18 cellular contexts compared by ENCODE assay signal in genomic region chr5:139789116-139789844, GRCh38. TPM values are rescaled to one million over a fixed set of nuclear protein-coding genes. Genes with fewer than 3 reads are reported as not detected.
A peak's percentile ranks its signal among the peaks of the same experiment; 100 is the strongest.
DNase-seq lines count a peak whose midpoint lies in the region; ATAC-seq, FAIRE-seq and TF ChIP-seq lines count a peak whose summit lies in the region.
"Had no signal": no experiment of that assay in that cellular context is flagged by ENCODE, and none has a peak within 500 bp of the region (broad histone marks: within the 10 kb centered on the region; RNA-seq: fewer than 3 reads in every experiment).

No MANE protein-coding gene starts in this region.

- H3K27ac Mint-ChIP-seq in activated CD8-positive, alpha-beta T cell treated with anti-CD3 and anti-CD28 coated beads, Interleukin-2, amount 10 ng/mL, durations not matched to agents 7 days and 5 days = no peak overlapping the region
- no peak overlapping the region for H3K27ac Mint-ChIP-seq in activated CD8-positive, alpha-beta T cell treated with anti-CD3 and anti-CD28 coated beads for 36 hours
- no peak overlapping the region for H3K27ac Mint-ChIP-seq in astrocyte (ENCODE audit: unreplicated experiment)
- H3K27ac Mint-ChIP-seq in naive thymus-derived CD8-positive, alpha-beta T cell = peak overlapping the region in 2 of 10 donors; percentile 31 to 73
- H3K27ac Mint-ChIP-seq: activated CD8-positive, alpha-beta memory T cell treated with anti-CD3 and anti-CD28 coated beads, Interleukin-2, amount 10 ng/mL, durations not matched to agents 7 days and 5 days had no signal

- H3K4me3 ChIP-seq in astrocyte (ENCODE audit: insufficient read depth, low read depth, low read length) = no peak overlapping the region
- H3K4me3 ChIP-seq: A549, SJSA1 had no signal

- peaks cover 4% of the 10 kb centered on the region for H3K4me1 Mint-ChIP-seq in activated CD8-positive, alpha-beta T cell treated with anti-CD3 and anti-CD28 coated beads, Interleukin-2, amount 10 ng/mL, durations not matched to agents 7 days and 5 days (ENCODE audit: low read depth)
- H3K4me1 Mint-ChIP-seq in activated CD8-positive, alpha-beta T cell treated with anti-CD3 and anti-CD28 coated beads for 36 hours (ENCODE audit: low read depth) = no peaks in the 10 kb centered on the region
- peaks cover 3% of the 10 kb centered on the region for H3K4me1 Mint-ChIP-seq in astrocyte (ENCODE audit: low read depth, unreplicated experiment)
- peaks cover 0 to 9% (median 7%) of the 10 kb centered on the region in 4 donors for H3K4me1 Mint-ChIP-seq in naive thymus-derived CD8-positive, alpha-beta T cell

- H3K9ac ChIP-seq in astrocyte (ENCODE audit: low read length) = no peak overlapping the region

- no peak for TF ChIP-seq CTCF in activated CD8-positive, alpha-beta T cell treated with anti-CD3 and anti-CD28 coated beads for 36 hours (IDR thresholded peaks at IDR 0.05)
- no peak for TF ChIP-seq CTCF in astrocyte (IDR thresholded peaks at IDR 0.05; ENCODE audit: insufficient read depth, low read depth, low read length)

- no peak overlapping the region for H2AFZ ChIP-seq in astrocyte (ENCODE audit: low read depth, low read length)

- H3K4me3 Mint-ChIP-seq in activated CD8-positive, alpha-beta T cell treated with anti-CD3 and anti-CD28 coated beads, Interleukin-2, amount 10 ng/mL, durations not matched to agents 7 days and 5 days = peak overlapping the region; percentile 13
- H3K4me3 Mint-ChIP-seq in activated CD8-positive, alpha-beta T cell treated with anti-CD3 and anti-CD28 coated beads for 36 hours = no peak overlapping the region
- peak overlapping the region; percentile 46 for H3K4me3 Mint-ChIP-seq in astrocyte (ENCODE audit: unreplicated experiment)
- H3K4me3 Mint-ChIP-seq in naive thymus-derived CD8-positive, alpha-beta T cell = peak overlapping the region in 8 of 10 donors; percentile 22 to 76 (median 58)
- H3K4me3 Mint-ChIP-seq: activated CD8-positive, alpha-beta memory T cell treated with anti-CD3 and anti-CD28 coated beads, Interleukin-2, amount 10 ng/mL, durations not matched to agents 7 days and 5 days had no signal

- no peaks in the 10 kb centered on the region for H3K9me3 Mint-ChIP-seq in activated CD8-positive, alpha-beta T cell treated with anti-CD3 and anti-CD28 coated beads, Interleukin-2, amount 10 ng/mL, durations not matched to agents 7 days and 5 days (ENCODE audit: insufficient read depth)
- no peaks in the 10 kb centered on the region for H3K9me3 Mint-ChIP-seq in activated CD8-positive, alpha-beta T cell treated with anti-CD3 and anti-CD28 coated beads for 36 hours
- no peaks in the 10 kb centered on the region for H3K9me3 Mint-ChIP-seq in astrocyte (ENCODE audit: unreplicated experiment)
- no peaks in the 10 kb centered on the region for H3K9me3 Mint-ChIP-seq in naive thymus-derived CD8-positive, alpha-beta T cell

- intact Hi-C loops in activated CD8-positive, alpha-beta T cell treated with anti-CD3 and anti-CD28 coated beads for 36 hours (cut with micrococcal nuclease) = no loop called here

- CTCF ChIA-PET in activated CD8-positive, alpha-beta T cell treated with anti-CD3 and anti-CD28 coated beads, Interleukin-2, amount 10 ng/mL, durations not matched to agents 7 days and 5 days (lab: Charles Lee) = interaction anchor here (0.7 to 9.4 kb wide), 5 partner anchors 24 to 182 kb away, joined by 3 to 191 read pairs (median 8); no protein-coding TSS in a partner anchor
- CTCF ChIA-PET in activated CD8-positive, alpha-beta T cell treated with anti-CD3 and anti-CD28 coated beads for 36 hours (lab: Charles Lee) = interaction anchor here (0.9 to 6.8 kb wide), 7 partner anchors 9 to 180 kb away, joined by 3 to 186 read pairs (median 29); no protein-coding TSS in a partner anchor

- no peak overlapping the region for H3K4me2 ChIP-seq in astrocyte (ENCODE audit: low read length)

- no peaks in the 10 kb centered on the region for H3K36me3 Mint-ChIP-seq in activated CD8-positive, alpha-beta T cell treated with anti-CD3 and anti-CD28 coated beads, Interleukin-2, amount 10 ng/mL, durations not matched to agents 7 days and 5 days (ENCODE audit: low read depth)
- no peaks in the 10 kb centered on the region for H3K36me3 Mint-ChIP-seq in activated CD8-positive, alpha-beta T cell treated with anti-CD3 and anti-CD28 coated beads for 36 hours (ENCODE audit: low read depth)
- H3K36me3 Mint-ChIP-seq in astrocyte (ENCODE audit: low read depth, unreplicated experiment) = peaks cover 3% of the 10 kb centered on the region
- no peaks in the 10 kb centered on the region for H3K36me3 Mint-ChIP-seq in naive thymus-derived CD8-positive, alpha-beta T cell
- H3K36me3 Mint-ChIP-seq: activated CD8-positive, alpha-beta memory T cell treated with anti-CD3 and anti-CD28 coated beads, Interleukin-2, amount 10 ng/mL, durations not matched to agents 7 days and 5 days had no signal

- no peaks in the 10 kb centered on the region for H4K20me1 ChIP-seq in astrocyte (ENCODE audit: insufficient read depth, low read length)

- DNase-seq in activated CD8-positive, alpha-beta T cell treated with anti-CD3 and anti-CD28 coated beads, Interleukin-2, amount 10 ng/mL, durations not matched to agents 7 days and 5 days = no peak
- no peak for DNase-seq in activated CD8-positive, alpha-beta T cell treated with anti-CD3 and anti-CD28 coated beads for 36 hours
- DNase-seq in astrocyte (ENCODE audit: low read depth) (no peak), substantia nigra (lab: John Stamatoyannopoulos, UW) (peak in 1 of 49 donors; percentile 57), NCI-H82 treated with DMSO at 0.1 percent for 48 hours (lab: John Stamatoyannopoulos, UW; ENCODE audit: unreplicated experiment) (no peak)
- DNase-seq in naive thymus-derived CD8-positive, alpha-beta T cell = no peak
- DNase-seq: activated CD8-positive, alpha-beta memory T cell treated with anti-CD3 and anti-CD28 coated beads, Interleukin-2, amount 10 ng/mL, durations not matched to agents 7 days and 5 days; HCEC 1CT; NCI-H1105 treated with DMSO at 0.1 percent for 48 hours; NCI-H345 had no signal

- POLR2A ChIA-PET in activated CD8-positive, alpha-beta T cell treated with anti-CD3 and anti-CD28 coated beads, Interleukin-2, amount 10 ng/mL, durations not matched to agents 7 days and 5 days (lab: Charles Lee) = no interaction called here
- POLR2A ChIA-PET in activated CD8-positive, alpha-beta T cell treated with anti-CD3 and anti-CD28 coated beads for 36 hours (lab: Charles Lee) = no interaction called here
- POLR2A ChIA-PET in naive thymus-derived CD8-positive, alpha-beta T cell (lab: Charles Lee) = interaction anchor here (1.5 to 1.8 kb wide), 2 partner anchors 58 to 59 kb away, joined by 3 to 4 read pairs; no protein-coding TSS in a partner anchor

- ATAC-seq in activated CD8-positive, alpha-beta T cell treated with anti-CD3 and anti-CD28 coated beads, Interleukin-2, amount 10 ng/mL, durations not matched to agents 7 days and 5 days = no peak
- ATAC-seq in activated CD8-positive, alpha-beta T cell treated with anti-CD3 and anti-CD28 coated beads for 36 hours = no peak
- ATAC-seq in naive thymus-derived CD8-positive, alpha-beta T cell = no peak
- ATAC-seq in GM21717 (IDR thresholded peaks at IDR 0.05; ENCODE audit: unreplicated experiment) (no peak), GM21381 (IDR thresholded peaks at IDR 0.05; ENCODE audit: unreplicated experiment) (no peak)
- ATAC-seq: activated CD8-positive, alpha-beta memory T cell treated with anti-CD3 and anti-CD28 coated beads, Interleukin-2, amount 10 ng/mL, durations not matched to agents 7 days and 5 days had no signal

- H3K27me3 ChIP-seq in astrocyte (ENCODE audit: insufficient read depth, low read length) = peaks cover 18% of the 10 kb centered on the region
- H3K27me3 ChIP-seq: suprapubic skin had no signal

- peaks cover 3% of the 10 kb centered on the region for H3K4me1 ChIP-seq in astrocyte (ENCODE audit: insufficient read depth, low read length)

- H3K27ac ChIP-seq in astrocyte (ENCODE audit: low read depth, low read length) (no peak overlapping the region), substantia nigra (ENCODE audit: low read depth, low read length, poor library complexity, severe bottlenecking) (peak overlapping the region; percentile 100)
- H3K27ac ChIP-seq: HL-60, SJSA1 had no signal

- no peaks in the 10 kb centered on the region for H3K79me2 ChIP-seq in astrocyte (ENCODE audit: insufficient read depth, low read length)

- no peaks in the 10 kb centered on the region for H3K36me3 ChIP-seq in astrocyte (ENCODE audit: insufficient read depth, low read length)
- H3K36me3 ChIP-seq: SJSA1, suprapubic skin had no signal

- no peak for FAIRE-seq in astrocyte (lab: Jason Lieb, UNC)
- FAIRE-seq: A549, GM12892, islet of Langerhans had no signal

- H3K27me3 Mint-ChIP-seq in activated CD8-positive, alpha-beta T cell treated with anti-CD3 and anti-CD28 coated beads, Interleukin-2, amount 10 ng/mL, durations not matched to agents 7 days and 5 days (ENCODE audit: low read depth) = peaks cover 21% of the 10 kb centered on the region
- H3K27me3 Mint-ChIP-seq in activated CD8-positive, alpha-beta T cell treated with anti-CD3 and anti-CD28 coated beads for 36 hours = peaks cover 16% of the 10 kb centered on the region
- H3K27me3 Mint-ChIP-seq in astrocyte (ENCODE audit: low read depth, unreplicated experiment) = peaks cover 56% of the 10 kb centered on the region
- peaks cover 8 to 37% (median 27%) of the 10 kb centered on the region in 5 donors for H3K27me3 Mint-ChIP-seq in naive thymus-derived CD8-positive, alpha-beta T cell

- H3K9me3 ChIP-seq in astrocyte (ENCODE audit: insufficient read depth, low read depth, low read length) = no peaks in the 10 kb centered on the region
- H3K9me3 ChIP-seq: A549, SJSA1, suprapubic skin had no signal

RNA-seq across cellular contexts. Expression of gene PSD2, which starts 6.3 kb away (rescaled TPM):
- total RNA-seq in activated CD8-positive, alpha-beta T cell treated with anti-CD3 and anti-CD28 coated beads, Interleukin-2, amount 10 ng/mL, durations not matched to agents 7 days and 5 days = not detected
- total RNA-seq in activated CD8-positive, alpha-beta T cell treated with anti-CD3 and anti-CD28 coated beads for 36 hours = under 1 TPM in 1 of 2 experiments, not detected in 1; 0.14 TPM
- 0.25 and 0.31 TPM in 2 replicates for total RNA-seq in astrocyte
- under 1 TPM; 0.08 to 0.19 TPM for total RNA-seq in naive thymus-derived CD8-positive, alpha-beta T cell
- polyA plus RNA-seq in naive thymus-derived CD8-positive, alpha-beta T cell = under 1 TPM in 1 of 3 donors, not detected in 2; 0.08 TPM
- total RNA-seq: activated CD8-positive, alpha-beta memory T cell treated with anti-CD3 and anti-CD28 coated beads, Interleukin-2, amount 10 ng/mL, durations not matched to agents 7 days and 5 days had no signal
